16 cellular contexts compared by ENCODE assay signal in genomic region chr12:106080786-106081185, GRCh38. TPM values are rescaled to one million over a fixed set of nuclear protein-coding genes. Genes with fewer than 3 reads are reported as not detected.
A peak's percentile ranks its signal among the peaks of the same experiment; 100 is the strongest.
DNase-seq lines count a peak whose midpoint lies in the region; ATAC-seq and TF ChIP-seq lines count a peak whose summit lies in the region.
"Had no signal": no experiment of that assay in that cellular context is flagged by ENCODE, and none has a peak within 500 bp of the region (broad histone marks: within the 10 kb centered on the region; RNA-seq: fewer than 3 reads in every experiment).

No MANE protein-coding gene starts in this region.

- no peak for TF ChIP-seq POLR2A in breast epithelium (IDR thresholded peaks at IDR 0.05)
- TF ChIP-seq POLR2A in esophagus squamous epithelium (IDR thresholded peaks at IDR 0.05): no peak
- TF ChIP-seq POLR2A in uterus (IDR thresholded peaks at IDR 0.05): no peak

- no peak for ATAC-seq in GM19328 (IDR thresholded peaks at IDR 0.05; ENCODE audit: unreplicated experiment)
- ATAC-seq: CD8-positive, alpha-beta T cell had no signal

- intact Hi-C loops in breast epithelium (cut with DNase I; ENCODE audit: low total_unique reads): no loop called here
- intact Hi-C loops in MCF 10A (cut with micrococcal nuclease): no loop called here
- intact Hi-C loops in esophagus squamous epithelium (cut with DNase I): no loop called here
- intact Hi-C loops in uterus (cut with DNase I; ENCODE audit: low total_unique reads): no loop called here
- intact Hi-C loops in colonic mucosa (cut with DNase I): no loop called here

- no peak overlapping the region for H2BK12ac ChIP-seq in neuronal stem cell (ENCODE audit: low read length)

- H3K4me1 Mint-ChIP-seq in MCF 10A (ENCODE audit: insufficient read depth, unreplicated experiment): peaks cover 11% of the 10 kb centered on the region

- H3K27me3 ChIP-seq in breast epithelium: no peaks in the 10 kb centered on the region
- H3K27me3 ChIP-seq in esophagus squamous epithelium: no peaks in the 10 kb centered on the region
- no peaks in the 10 kb centered on the region for H3K27me3 ChIP-seq in neuronal stem cell (ENCODE audit: control insufficient read depth in 3 of 3, insufficient read depth in 3 of 3, low read depth in 1 of 3, low read length in 3 of 3)
- no peaks in the 10 kb centered on the region for H3K27me3 ChIP-seq in uterus
- H3K27me3 ChIP-seq in colonic mucosa: no peaks in the 10 kb centered on the region

- H3K4ac ChIP-seq in neuronal stem cell (ENCODE audit: low read length): no peak overlapping the region

- H4K8ac ChIP-seq in neuronal stem cell (ENCODE audit: low read depth, low read length): no peak overlapping the region

- H2BK5ac ChIP-seq in neuronal stem cell (ENCODE audit: low read length): peak overlapping the region; percentile 20

- H2AFZ ChIP-seq in neuronal stem cell (ENCODE audit: low read length): no peak overlapping the region

- no peak for DNase-seq in breast epithelium (ENCODE audit: low spot score in 2 of 2)
- no peak for DNase-seq in MCF 10A (ENCODE audit: unreplicated experiment)
- DNase-seq in esophagus squamous epithelium (lab: John Stamatoyannopoulos, UW): no peak
- DNase-seq in neuronal stem cell (ENCODE audit: low spot score): no peak
- no peak for DNase-seq in uterus
- DNase-seq in colonic mucosa: no peak
- DNase-seq in stimulated activated CD8-positive, alpha-beta memory T cell treated with anti-CD3 and anti-CD28 coated beads, Interleukin-4, amount 100 ng/mL, for 48 hours: no peak
- DNase-seq: 8988T; activated CD4-positive, alpha-beta T cell treated with anti-CD3 and anti-CD28 coated beads, Interleukin-2, amount 50 U/mL, for 4 hours; CD8-positive, alpha-beta T cell; Kasumi-1; NCI-H1694 treated with DMSO at 0.1 percent for 48 hours; NCI-H526; RPMI8226 had no signal

- no peaks in the 10 kb centered on the region for H3K9me3 Mint-ChIP-seq in MCF 10A (ENCODE audit: unreplicated experiment)
- H3K9me3 Mint-ChIP-seq: activated T-helper 1 cell treated with anti-CD3 and anti-CD28 coated beads, Interleukin-12 subunit alpha, Interleukin-12 subunit beta, Interleukin-2, Interleukin-4 antibody, amounts not matched to agents 30 ng/mL and 10 ng/mL and 1 ng/mL, durations not matched to agents 14 hours and 24 hours and 36 hours; CD8-positive, alpha-beta T cell had no signal

- no peak overlapping the region for H4K91ac ChIP-seq in neuronal stem cell (ENCODE audit: low read depth, low read length, poor library complexity)

- no peaks in the 10 kb centered on the region for H3K36me3 ChIP-seq in breast epithelium
- peaks cover 0 to 21% (median 0%) of the 10 kb centered on the region in 3 donors for H3K36me3 ChIP-seq in esophagus squamous epithelium
- peaks cover 8 to 81% of the 10 kb centered on the region in 2 donors for H3K36me3 ChIP-seq in neuronal stem cell (replicated peaks in 1 of 2; ENCODE audit: control insufficient read depth in 2 of 2, insufficient read depth in 2 of 2, low read length in 2 of 2)
- no peaks in the 10 kb centered on the region for H3K36me3 ChIP-seq in uterus
- no peaks in the 10 kb centered on the region for H3K36me3 ChIP-seq in colonic mucosa

- H2BK120ac ChIP-seq in neuronal stem cell (ENCODE audit: low read depth, low read length): no peak overlapping the region

- 60 to 69% methylated on average over 1 to 5 of the region's 5 CpGs for WGBS in esophagus squamous epithelium, 2 donors
- no CpG with 5 or more reads among the region's 5 CpGs for WGBS in neuronal stem cell (ENCODE audit: extremely low coverage in 2 of 2, insufficient read length in 2 of 2, insufficient replicate concordance in 1 of 2), 2 donors

- H3K23ac ChIP-seq in neuronal stem cell (ENCODE audit: low read depth, low read length, poor library complexity): no peak overlapping the region

- no peak overlapping the region for H3K4me3 Mint-ChIP-seq in MCF 10A (ENCODE audit: unreplicated experiment)
- H3K4me3 Mint-ChIP-seq: activated T-helper 1 cell treated with anti-CD3 and anti-CD28 coated beads, Interleukin-12 subunit alpha, Interleukin-12 subunit beta, Interleukin-2, Interleukin-4 antibody, amounts not matched to agents 30 ng/mL and 10 ng/mL and 1 ng/mL, durations not matched to agents 14 hours and 24 hours and 36 hours; CD8-positive, alpha-beta T cell had no signal

- H3K4me3 ChIP-seq in breast epithelium: no peak overlapping the region
- H3K4me3 ChIP-seq in esophagus squamous epithelium: no peak overlapping the region
- no peak overlapping the region for H3K4me3 ChIP-seq in neuronal stem cell (ENCODE audit: low read length in 2 of 2)
- no peak overlapping the region for H3K4me3 ChIP-seq in uterus
- no peak overlapping the region for H3K4me3 ChIP-seq in colonic mucosa

- H2AK5ac ChIP-seq in neuronal stem cell (ENCODE audit: low read depth, low read length): peak overlapping the region; percentile 66

- H3K27me3 Mint-ChIP-seq in MCF 10A (ENCODE audit: insufficient read depth, unreplicated experiment): no peaks in the 10 kb centered on the region

- TF ChIP-seq CTCF in breast epithelium (IDR thresholded peaks at IDR 0.05) (no peak), MCF 10A (IDR thresholded peaks at IDR 0.05; ENCODE audit: unreplicated experiment) (no peak), esophagus squamous epithelium (IDR thresholded peaks at IDR 0.05) (no peak), uterus (IDR thresholded peaks at IDR 0.05) (no peak), colonic mucosa (IDR thresholded peaks at IDR 0.05) (no peak)

- H3K18ac ChIP-seq in neuronal stem cell (ENCODE audit: low read length): peak overlapping the region; percentile 61

- H3K9ac ChIP-seq in neuronal stem cell (ENCODE audit: low read depth, low read length, poor library complexity) (no peak overlapping the region), colonic mucosa (ENCODE audit: low read depth in 2 of 2, low read length in 2 of 2) (no peak overlapping the region)

- no peak overlapping the region for H2BK15ac ChIP-seq in neuronal stem cell (ENCODE audit: low read length)

- peaks cover 2% of the 10 kb centered on the region for H3K79me1 ChIP-seq in neuronal stem cell (ENCODE audit: low read depth, low read length)

- CTCF ChIA-PET in MCF 10A (lab: Yijun Ruan, JAX): no interaction called here

- POLR2A ChIA-PET in MCF 10A (lab: Yijun Ruan, JAX): interaction anchor here (1.2 kb wide), 1 partner anchor 29 kb away, joined by 4 read pairs; no protein-coding TSS in a partner anchor

- H3K9me3 ChIP-seq in breast epithelium: no peaks in the 10 kb centered on the region
- no peaks in the 10 kb centered on the region for H3K9me3 ChIP-seq in esophagus squamous epithelium
- H3K9me3 ChIP-seq in neuronal stem cell (replicated peaks in 1 of 2; ENCODE audit: control insufficient read depth in 2 of 2, insufficient read depth in 1 of 2, low read depth in 1 of 2, low read length in 2 of 2): peaks cover 0 to 16% of the 10 kb centered on the region in 2 donors
- H3K9me3 ChIP-seq in uterus: no peaks in the 10 kb centered on the region
- H3K9me3 ChIP-seq in colonic mucosa: no peaks in the 10 kb centered on the region

- BruUV-seq in MCF 10A (replicated peaks; lab: Mats Ljungman, UMichigan): no TSS peak

- H3K27ac Mint-ChIP-seq in MCF 10A (ENCODE audit: low read depth, unreplicated experiment): no peak overlapping the region
- H3K27ac Mint-ChIP-seq: activated T-helper 1 cell treated with anti-CD3 and anti-CD28 coated beads, Interleukin-12 subunit alpha, Interleukin-12 subunit beta, Interleukin-2, Interleukin-4 antibody, amounts not matched to agents 30 ng/mL and 10 ng/mL and 1 ng/mL, durations not matched to agents 14 hours and 24 hours and 36 hours; CD8-positive, alpha-beta T cell had no signal

- H3K14ac ChIP-seq in neuronal stem cell (ENCODE audit: low read length): no peak overlapping the region

- peak overlapping the region; percentile 43 to 81 for H3K27ac ChIP-seq in breast epithelium
- peak overlapping the region in 3 of 4 donors; percentile 57 to 85 (median 72) for H3K27ac ChIP-seq in esophagus squamous epithelium
- peak overlapping the region; percentile 71 for H3K27ac ChIP-seq in neuronal stem cell (replicated peaks; ENCODE audit: low read length)
- H3K27ac ChIP-seq in uterus: peak overlapping the region; percentile 72 to 83
- H3K27ac ChIP-seq in colonic mucosa: no peak overlapping the region

- H3K4me2 ChIP-seq in neuronal stem cell (ENCODE audit: insufficient read depth, low read length, poor library complexity, severe bottlenecking): no peak overlapping the region

- H3K36me3 Mint-ChIP-seq in MCF 10A (ENCODE audit: insufficient read depth, unreplicated experiment): peaks cover 29% of the 10 kb centered on the region
- H3K36me3 Mint-ChIP-seq: CD8-positive, alpha-beta T cell had no signal

- H3K4me1 ChIP-seq in breast epithelium: peaks cover 0 to 4% of the 10 kb centered on the region in 2 donors
- peaks cover 0 to 48% (median 17%) of the 10 kb centered on the region in 3 donors for H3K4me1 ChIP-seq in esophagus squamous epithelium
- peaks cover 43 to 76% of the 10 kb centered on the region in 2 donors for H3K4me1 ChIP-seq in neuronal stem cell (ENCODE audit: control insufficient read depth in 2 of 2, insufficient read depth in 1 of 2, low read depth in 1 of 2, low read length in 2 of 2)
- peaks cover 16 to 18% of the 10 kb centered on the region in 2 donors for H3K4me1 ChIP-seq in uterus
- no peaks in the 10 kb centered on the region for H3K4me1 ChIP-seq in colonic mucosa

RNA-seq across cellular contexts. Expression of gene NUAK1, which starts 58.0 kb away (rescaled TPM):
- total RNA-seq in breast epithelium: 10 to 100 TPM in 2 of 3 donors, 1 to 10 TPM in 1; 6.0 to 20.2 (median 13.1) TPM
- total RNA-seq in MCF 10A (2022): 2.6 and 3.4 TPM in 2 replicates
- total RNA-seq in esophagus squamous epithelium: 1 to 10 TPM; 1.1 to 5.1 (median 2.3) TPM
- 13.1 TPM for polyA plus RNA-seq in neuronal stem cell (2013, experiment 1 of 2)
- 13.4 TPM for polyA plus RNA-seq in neuronal stem cell (2013, experiment 2 of 2)
- 10 to 100 TPM in 3 of 4 donors, 1 to 10 TPM in 1; 9.4 to 56.8 (median 26.8) TPM for total RNA-seq in uterus
- 1 to 10 TPM; 2.2 to 3.7 TPM for total RNA-seq in colonic mucosa
- total RNA-seq: activated T-helper 1 cell treated with anti-CD3 and anti-CD28 coated beads, Interleukin-12 subunit alpha, Interleukin-12 subunit beta, Interleukin-2, Interleukin-4 antibody, amounts not matched to agents 30 ng/mL and 10 ng/mL and 1 ng/mL, durations not matched to agents 14 hours and 24 hours and 36 hours had no signal
